ENCODE assay signal across 8 cellular contexts in the genomic region with DNA sequence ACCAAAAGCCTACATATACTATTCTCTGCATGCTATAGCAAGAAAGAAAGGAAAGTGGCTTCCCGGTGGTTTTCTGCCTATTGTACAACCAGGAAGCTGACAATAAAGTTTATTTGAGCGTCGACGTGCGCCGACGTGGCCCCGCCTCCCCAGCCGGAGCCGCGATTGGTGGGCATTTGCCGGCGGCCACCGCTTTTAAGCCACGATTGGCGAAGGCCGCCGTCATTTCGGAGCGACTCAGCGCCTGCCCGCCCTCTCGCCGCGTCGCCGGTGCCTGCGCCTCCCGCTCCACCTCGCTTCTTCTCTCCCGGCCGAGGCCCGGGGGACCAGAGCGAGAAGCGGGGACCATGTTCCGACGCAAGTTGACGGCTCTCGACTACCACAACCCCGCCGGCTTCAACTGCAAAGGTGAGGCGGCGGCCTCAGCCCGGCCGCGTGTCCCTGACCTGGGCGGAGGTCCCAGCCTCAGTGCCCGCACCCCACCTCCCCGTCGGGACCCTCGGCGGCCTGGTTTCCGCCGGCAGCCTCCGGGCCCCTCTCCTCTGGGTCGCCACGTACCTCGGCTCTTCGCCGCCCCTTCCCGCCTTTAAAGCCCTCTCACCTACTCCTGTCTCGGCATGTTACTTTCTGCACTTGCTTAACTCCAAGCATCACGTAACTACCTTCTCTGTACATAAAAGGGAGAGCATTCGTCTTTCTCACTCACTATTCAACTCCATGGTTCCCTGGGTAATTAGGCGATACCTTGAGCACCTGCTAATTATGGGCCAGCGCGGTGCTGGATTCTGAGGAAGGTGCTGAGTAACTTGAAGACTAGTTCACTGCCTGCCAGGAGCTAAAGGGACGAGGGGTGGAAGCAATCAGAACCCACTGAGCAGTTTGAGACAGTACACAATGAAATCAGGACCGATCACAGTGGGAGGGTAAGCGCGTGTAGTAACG. TPM values are rescaled to one million over a fixed set of nuclear protein-coding genes. Genes with fewer than 3 reads are reported as not detected.
DNase-seq lines count a peak whose midpoint lies in the region; ATAC-seq, FAIRE-seq and TF ChIP-seq lines count a peak whose summit lies in the region.

RTRAF (plus strand) TSS at position 254 of the 942 bp plus-strand sequence; CDS start at position 348, 94 bp downstream.

- dilution Hi-C loops in endothelial cell of umbilical vein (cut with MboI; ENCODE audit: extremely low pct_ligation_motif_present, low sequenced_read_pairs), result no loop called here

- H3K27me3 ChIP-seq in HUES64 (ENCODE audit: insufficient read depth, low read length) (no peaks in the 10 kb centered on the region), OCI-LY1 (ENCODE audit: insufficient read depth, low read length) (no peaks in the 10 kb centered on the region), endothelial cell of umbilical vein (ENCODE audit: control insufficient read depth in 2 of 2, insufficient read depth in 2 of 2, low read length in 2 of 2) (peaks cover 7 to 9% of the 10 kb centered on the region in 2 experiments), mononuclear cell (ENCODE audit: insufficient read depth, low read length) (no peaks in the 10 kb centered on the region)

- H3F3A ChIP-seq in OCI-LY1 (ENCODE audit: insufficient read depth, low read length), result no peaks in the 10 kb centered on the region

- intact Hi-C loops in endothelial cell of umbilical vein (cut with micrococcal nuclease), result loop anchor here (10.0 kb wide), 1 partner anchor 335 kb away; the partner anchor contains the start of gene FRMD6

- H3K4me2 ChIP-seq in OCI-LY1 (ENCODE audit: low read length), result peak within 1 kb of the TSS; percentile 90
- H3K4me2 ChIP-seq in endothelial cell of umbilical vein (ENCODE audit: insufficient read depth, low read length), result peak within 1 kb of the TSS; percentile 92

- CTCF ChIA-PET in endothelial cell of umbilical vein (lab: Charles Lee), result interaction anchor here (0.7 to 2.5 kb wide), 4 partner anchors 9 to 82 kb away, joined by 3 to 15 read pairs (median 4); partner anchors contain the start of gene NID2

- no peaks in the 10 kb centered on the region for H3K9me2 ChIP-seq in OCI-LY1 (ENCODE audit: low read depth, low read length)

- peak within 1 kb of the TSS; percentile 94 for H3K4me3 ChIP-seq in HUES64 (ENCODE audit: low read length)
- H3K4me3 ChIP-seq in OCI-LY1 (ENCODE audit: low read depth, low read length, poor library complexity, severe bottlenecking), result peak within 1 kb of the TSS; percentile 74
- H3K4me3 ChIP-seq in endothelial cell of umbilical vein (replicated peaks in 1 of 3; ENCODE audit: insufficient read depth in 1 of 3, low read depth in 1 of 3, low read length in 3 of 3), result peak within 1 kb of the TSS; percentile 57 to 87 (median 58)
- H3K4me3 ChIP-seq in mononuclear cell (ENCODE audit: low read length), result peak within 1 kb of the TSS; percentile 90

- TSS peak; percentile 65 for BruUV-seq in endothelial cell of umbilical vein (replicated peaks; lab: Mats Ljungman, UMichigan)

- peak; percentile 96 for ATAC-seq in GM21447 (IDR thresholded peaks at IDR 0.05; ENCODE audit: unreplicated experiment)

- H3K4me1 ChIP-seq in HUES64 (ENCODE audit: insufficient read depth, low read length) (peaks cover 5% of the 10 kb centered on the region), OCI-LY1 (ENCODE audit: insufficient read depth, low read length, severe bottlenecking) (peaks cover 35% of the 10 kb centered on the region), endothelial cell of umbilical vein (ENCODE audit: control insufficient read depth, extremely low read depth, insufficient read depth, low read length) (peaks cover 14% of the 10 kb centered on the region), mononuclear cell (ENCODE audit: insufficient read depth, low read length) (peaks cover 13% of the 10 kb centered on the region)

- H3K9me3 ChIP-seq in HUES64 (ENCODE audit: insufficient read depth, low read depth, low read length), result no peaks in the 10 kb centered on the region
- H3K9me3 ChIP-seq in OCI-LY1 (ENCODE audit: low read length), result no peaks in the 10 kb centered on the region
- H3K9me3 ChIP-seq in endothelial cell of umbilical vein (replicated peaks; ENCODE audit: control insufficient read depth, insufficient read depth, low read length), result no peaks in the 10 kb centered on the region
- no peaks in the 10 kb centered on the region for H3K9me3 ChIP-seq in mononuclear cell (ENCODE audit: low read depth, low read length)

- TF ChIP-seq POLR2A in endothelial cell of umbilical vein (IDR thresholded peaks at IDR 0.05; ENCODE audit: low read depth, low read length), result peak; percentile 84

- WGBS in HUES64, result under 1% methylated on average over 72 of the region's 72 CpGs

- H3K79me2 ChIP-seq in OCI-LY1 (ENCODE audit: insufficient read depth, low read length) (peaks cover 19% of the 10 kb centered on the region), endothelial cell of umbilical vein (ENCODE audit: control insufficient read depth, insufficient read depth, low read length) (peaks cover 26% of the 10 kb centered on the region)

- DNase-seq in D341Med (ENCODE audit: low spot score), result peak; percentile 98
- DNase-seq in activated T-cell treated with anti-CD3 and anti-CD28 coated beads for 1 hour (ENCODE audit: low read depth), result peak; percentile 84
- peak; percentile 97 for DNase-seq in endothelial cell of umbilical vein (ENCODE audit: low read depth, low spot score)
- peak; percentile 79 to 84 for DNase-seq in stimulated activated CD8-positive, alpha-beta memory T cell treated with anti-CD3 and anti-CD28 coated beads, Interleukin-4, amount 100 ng/mL, for 1 hour (ENCODE audit: low read depth in 2 of 2, low spot score in 1 of 2)

- POLR2A ChIA-PET in endothelial cell of umbilical vein (lab: Charles Lee), result no interaction called here

- H3K27ac ChIP-seq in HUES64 (ENCODE audit: low read depth, low read length), result peak within 1 kb of the TSS; percentile 76
- no peak within 1 kb of the TSS for H3K27ac ChIP-seq in OCI-LY1 (ENCODE audit: low read depth, low read length, poor library complexity, severe bottlenecking)
- H3K27ac ChIP-seq in endothelial cell of umbilical vein (ENCODE audit: insufficient read depth, low read depth, low read length), result peak within 1 kb of the TSS; percentile 47

- TF ChIP-seq CTCF in OCI-LY1 (IDR thresholded peaks at IDR 0.05; ENCODE audit: low read length) (no peak), endothelial cell of umbilical vein (IDR thresholded peaks at IDR 0.05; ENCODE audit: extremely low read depth in 1 of 2, insufficient read depth in 1 of 2, low read depth in 1 of 2, low read length in 2 of 2) (no peak)

- no peaks in the 10 kb centered on the region for H3K9me1 ChIP-seq in endothelial cell of umbilical vein (replicated peaks; ENCODE audit: control insufficient read depth, extremely low read depth, insufficient read depth, low read length)

- peak; percentile 84 for FAIRE-seq in endothelial cell of umbilical vein (lab: Jason Lieb, UNC)

- H2AFZ ChIP-seq in OCI-LY1 (ENCODE audit: low read length) (peak within 1 kb of the TSS; percentile 91), endothelial cell of umbilical vein (ENCODE audit: low read depth, low read length) (peak within 1 kb of the TSS; percentile 81)

- H3K9ac ChIP-seq in HUES64 (ENCODE audit: low read depth, low read length) (peak within 1 kb of the TSS; percentile 93), OCI-LY1 (ENCODE audit: low read length) (peak within 1 kb of the TSS; percentile 80), endothelial cell of umbilical vein (replicated peaks; ENCODE audit: extremely low read depth, insufficient read depth, low read length) (peak within 1 kb of the TSS; percentile 74)

- H4K20me1 ChIP-seq in OCI-LY1 (ENCODE audit: insufficient read depth, low read length) (no peaks in the 10 kb centered on the region), endothelial cell of umbilical vein (replicated peaks; ENCODE audit: control insufficient read depth, extremely low read depth, insufficient read depth, low read length) (no peaks in the 10 kb centered on the region)

- H3K36me3 ChIP-seq in HUES64 (ENCODE audit: insufficient read depth, low read length) (peaks cover 39% of the 10 kb centered on the region), OCI-LY1 (ENCODE audit: insufficient read depth, low read length) (peaks cover 34% of the 10 kb centered on the region), endothelial cell of umbilical vein (ENCODE audit: control insufficient read depth in 2 of 2, extremely low read depth in 1 of 2, insufficient read depth in 2 of 2, low read length in 2 of 2) (peaks cover 2 to 6% of the 10 kb centered on the region in 2 experiments)

TF ChIP-seq in endothelial cell of umbilical vein, 7 proteins besides CTCF, POLR2A, EP300 and RAD21:
- peak; percentile 75 for TF ChIP-seq POLR2AphosphoS5 (IDR thresholded peaks at IDR 0.05; ENCODE audit: insufficient read depth, low read depth, low read length)
- no peak for TF ChIP-seq FOS (IDR thresholded peaks at IDR 0.05; ENCODE audit: borderline replicate concordance, insufficient read depth, low read length)
- no peak for TF ChIP-seq MAX (IDR thresholded peaks at IDR 0.05; ENCODE audit: insufficient read depth, insufficient read length)
- no peak for TF ChIP-seq JUN (IDR thresholded peaks at IDR 0.05; ENCODE audit: borderline replicate concordance, insufficient read depth, insufficient read length, low read depth)
TF ChIP-seq in endothelial cell of umbilical vein: peak in this region for 1.

RNA-seq across cellular contexts. Expression of gene RTRAF, which starts in this region (rescaled TPM):
- 348 TPM for polyA plus RNA-seq in HUES64 (2013, experiment 1 of 2)
- polyA plus RNA-seq in HUES64 (2013, experiment 2 of 2), result 361 TPM
- 225 and 237 TPM in 2 replicates for total RNA-seq in endothelial cell of umbilical vein
- polyA plus RNA-seq in endothelial cell of umbilical vein, result 46.8 and 64.0 TPM in 2 replicates
- polyA plus RNA-seq in endothelial cell of umbilical vein (2011; cell fraction: cytosol; rRNA removed), result 113 TPM in 2 replicates
- polyA plus RNA-seq in endothelial cell of umbilical vein (2011; cell fraction: nucleus; rRNA removed), result 62.2 and 65.4 TPM in 2 replicates
- 264 and 316 TPM in 2 replicates for polyA plus RNA-seq in endothelial cell of umbilical vein (2012)
- polyA minus RNA-seq in endothelial cell of umbilical vein, result 92.0 and 93.6 TPM in 2 replicates
- polyA minus RNA-seq in endothelial cell of umbilical vein (2011; cell fraction: cytosol; rRNA and poly(A)+ RNA removed), result 195 TPM
- 50.8 and 56.7 TPM in 2 replicates for polyA minus RNA-seq in endothelial cell of umbilical vein (2011; cell fraction: nucleus; rRNA and poly(A)+ RNA removed)
- total RNA-seq in mononuclear cell, result 99.7 TPM
